ENCODE assay signal across 1 cellular context in the genomic region with DNA sequence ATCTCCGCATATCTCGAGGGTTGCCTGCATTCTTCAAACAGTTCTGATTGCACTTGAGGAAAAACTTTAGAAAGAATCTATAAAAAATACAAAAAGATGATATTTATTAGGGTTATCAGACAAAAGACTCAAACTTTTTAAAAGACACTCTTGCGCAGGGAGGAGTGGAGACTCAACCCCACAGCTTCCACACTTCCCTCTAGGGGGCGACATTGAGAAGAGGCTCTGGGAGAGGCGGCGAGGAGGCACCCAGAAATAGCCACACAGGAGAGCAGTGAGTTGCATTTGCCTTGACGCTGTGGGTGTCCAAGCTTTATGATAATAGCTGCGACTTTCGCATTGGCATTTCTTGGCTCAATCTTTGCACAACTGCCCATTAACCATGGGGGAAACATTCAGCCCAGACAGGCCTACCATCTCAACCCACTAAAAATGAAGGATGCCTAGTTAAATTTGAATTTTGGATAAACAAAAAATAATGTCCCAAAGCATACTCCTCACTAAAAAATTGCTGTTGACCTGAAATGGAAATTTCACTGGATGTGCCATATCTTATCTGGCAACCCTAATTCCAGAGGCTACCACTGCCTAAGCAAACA.
TF ChIP-seq lines count a peak whose summit lies in the region.

No MANE protein-coding gene starts in this region.

TF ChIP-seq in SK-N-SH, 30 proteins besides CTCF, POLR2A, EP300 and RAD21 (continued from another document):
- no peak for TF ChIP-seq CHD2 (IDR thresholded peaks at IDR 0.05; ENCODE audit: low read length, partially characterized antibody)
- no peak for TF ChIP-seq RCOR1 (IDR thresholded peaks at IDR 0.05; ENCODE audit: low read length)
- TF ChIP-seq EZH2phosphoT487 (IDR thresholded peaks at IDR 0.05; ENCODE audit: borderline replicate concordance, low read depth): no peak
- TF ChIP-seq IRF3 (IDR thresholded peaks at IDR 0.05; ENCODE audit: low read depth, low read length): no peak
